15 cellular contexts compared by ENCODE assay signal in the genomic region with DNA sequence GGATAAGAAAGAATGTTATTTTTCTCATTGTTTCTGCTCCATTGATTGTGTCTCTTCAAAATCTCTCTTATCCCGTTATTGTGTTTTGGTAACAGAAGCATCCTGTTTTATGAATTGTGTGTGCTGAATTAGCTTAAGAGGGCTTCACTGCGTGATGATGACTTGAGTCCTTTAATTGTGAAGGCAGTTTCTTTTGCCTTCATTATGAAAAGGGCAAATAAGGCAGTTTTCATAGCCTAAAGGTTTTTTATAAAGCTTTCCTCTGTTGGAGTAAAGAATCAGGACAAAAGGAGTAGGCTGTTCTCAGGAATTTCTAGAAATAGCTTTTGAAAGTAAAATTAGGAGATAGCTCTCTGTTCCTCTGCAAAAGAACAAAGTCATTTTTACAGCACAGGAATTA.
"Had no signal": no experiment of that assay in that cellular context is flagged by ENCODE, and none has a peak within 500 bp of the region (broad histone marks: within the 10 kb centered on the region; RNA-seq: fewer than 3 reads in every experiment).

No MANE protein-coding gene starts in this region.

- H3K4me3 Mint-ChIP-seq: activated CD4-positive, alpha-beta T cell treated with anti-CD3 and anti-CD28 coated beads, Interleukin-2, amount 10 ng/mL, durations not matched to agents 24 days and 14 days; activated CD8-positive, alpha-beta T cell treated with anti-CD3 and anti-CD28 coated beads, Interleukin-2, amount 10 ng/mL, durations not matched to agents 7 days and 5 days; activated naive CD8-positive, alpha-beta T cell; activated T-cell treated with anti-CD3 and anti-CD28 coated beads, Interleukin-2, amount 50 U/mL, for 72 hours; nephron progenitor cell; stimulated activated naive B cell treated with anti-CD40 and anti-IgM and Interleukin-4, amounts not matched to agents 10 μg/mL and 1 μg/mL and 100 μg/mL, for 72 hours had no signal

- H3K27ac ChIP-seq: body of pancreas, ovary, tibial artery had no signal

- H3K36me3 ChIP-seq: ovary, tibial artery had no signal

- H3K27me3 Mint-ChIP-seq: activated naive CD8-positive, alpha-beta T cell; stimulated activated naive B cell treated with anti-CD40 and anti-IgM and Interleukin-4, amounts not matched to agents 10 μg/mL and 1 μg/mL and 100 μg/mL, for 72 hours had no signal

- H3K9me3 ChIP-seq: body of pancreas, ovary had no signal

- H3K27me3 ChIP-seq: body of pancreas, ovary, tibial artery had no signal

- H3K4me3 ChIP-seq: body of pancreas, ovary, tibial artery had no signal

- H3K4me1 Mint-ChIP-seq: activated CD4-positive, alpha-beta T cell treated with anti-CD3 and anti-CD28 coated beads, Interleukin-2, amount 10 ng/mL, durations not matched to agents 24 days and 14 days; nephron progenitor cell; stimulated activated naive B cell treated with anti-CD40 and anti-IgM and Interleukin-4, amounts not matched to agents 10 μg/mL and 1 μg/mL and 100 μg/mL, for 72 hours had no signal

- DNase-seq: activated CD4-positive, alpha-beta T cell treated with anti-CD3 and anti-CD28 coated beads, Interleukin-2, amount 10 ng/mL, durations not matched to agents 24 days and 14 days; activated CD4-positive, CD25-positive, alpha-beta regulatory T cell; activated CD8-positive, alpha-beta memory T cell treated with anti-CD3 and anti-CD28 coated beads, Interleukin-2, amount 50 U/mL, for 4 hours; activated CD8-positive, alpha-beta T cell treated with anti-CD3 and anti-CD28 coated beads, Interleukin-2, amount 10 ng/mL, durations not matched to agents 7 days and 5 days; activated gamma-delta T cell; activated T-cell treated with anti-CD3 and anti-CD28 coated beads, Interleukin-2, amount 50 U/mL, for 72 hours; body of pancreas; cerebellar nuclear complex; kidney glomerular epithelial cell; nephron progenitor cell; ovary; stimulated activated CD4-positive, alpha-beta T cell treated with anti-CD3 and anti-CD28 coated beads, Interleukin-4, amount 100 ng/mL, for 1 hour; stimulated activated naive B cell treated with anti-CD40 and anti-IgM and Interleukin-4, amounts not matched to agents 10 μg/mL and 1 μg/mL and 100 μg/mL, for 72 hours; tibial artery had no signal

- H3K4me1 ChIP-seq: body of pancreas, tibial artery had no signal

- ATAC-seq: activated CD8-positive, alpha-beta T cell treated with anti-CD3 and anti-CD28 coated beads, Interleukin-2, amount 10 ng/mL, durations not matched to agents 7 days and 5 days; activated T-cell treated with anti-CD3 and anti-CD28 coated beads, Interleukin-2, amount 50 U/mL, for 72 hours; body of pancreas; stimulated activated naive B cell treated with anti-CD40 and anti-IgM and Interleukin-4, amounts not matched to agents 10 μg/mL and 1 μg/mL and 100 μg/mL, for 72 hours had no signal

- H3K27ac Mint-ChIP-seq: activated CD4-positive, alpha-beta T cell treated with anti-CD3 and anti-CD28 coated beads, Interleukin-2, amount 10 ng/mL, durations not matched to agents 24 days and 14 days; activated CD8-positive, alpha-beta T cell treated with anti-CD3 and anti-CD28 coated beads, Interleukin-2, amount 10 ng/mL, durations not matched to agents 7 days and 5 days; activated naive CD8-positive, alpha-beta T cell; activated T-cell treated with anti-CD3 and anti-CD28 coated beads, Interleukin-2, amount 50 U/mL, for 72 hours; nephron progenitor cell; stimulated activated naive B cell treated with anti-CD40 and anti-IgM and Interleukin-4, amounts not matched to agents 10 μg/mL and 1 μg/mL and 100 μg/mL, for 72 hours had no signal
